9 cellular contexts compared by ENCODE assay signal in the genomic region with DNA sequence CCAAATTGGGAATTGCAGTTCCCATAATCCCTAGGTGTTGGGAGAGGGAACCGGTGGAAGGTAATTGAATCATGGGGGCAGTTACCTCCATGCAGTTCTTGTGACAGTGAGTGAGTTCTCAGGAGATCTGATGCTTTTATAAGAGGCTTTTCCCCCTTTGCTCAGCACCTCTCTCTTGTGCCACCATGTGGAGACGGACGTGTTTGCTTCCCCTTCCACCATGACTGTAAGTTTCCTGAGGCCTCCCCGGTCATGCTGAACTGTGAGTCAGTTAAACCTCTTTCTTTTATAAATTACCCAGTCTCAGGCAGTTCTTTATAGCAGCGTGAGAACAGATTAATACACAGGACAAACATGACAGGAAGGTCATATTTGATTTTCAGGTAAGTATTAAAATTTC. TPM values are rescaled to one million over a fixed set of nuclear protein-coding genes. Genes with fewer than 3 reads are reported as not detected.
DNase-seq lines count a peak whose midpoint lies in the region; ATAC-seq, FAIRE-seq and TF ChIP-seq lines count a peak whose summit lies in the region.
"Had no signal": no experiment of that assay in that cellular context is flagged by ENCODE, and none has a peak within 500 bp of the region (broad histone marks: within the 10 kb centered on the region; RNA-seq: fewer than 3 reads in every experiment).

No MANE protein-coding gene starts in this region.

- no peaks in the 10 kb centered on the region for H4K20me1 ChIP-seq in fibroblast of lung (ENCODE audit: control insufficient read depth, extremely low read depth, insufficient read depth, low read length)

- H3K9ac ChIP-seq in fibroblast of lung (ENCODE audit: insufficient read depth, low read length): no peak overlapping the region

- H3K4me1 ChIP-seq in A549 (no peaks in the 10 kb centered on the region), RWPE2 (ENCODE audit: insufficient read depth, poor library complexity, severe bottlenecking) (peaks cover 13% of the 10 kb centered on the region), fibroblast of lung (ENCODE audit: control insufficient read depth, extremely low read depth, insufficient read depth, low read length) (no peaks in the 10 kb centered on the region)

- peak in 1 of 2 experiments; percentile 36; a peak in 2 of 5 replicates for TF ChIP-seq RAD21 in A549 (conservative IDR thresholded peaks at IDR 0.05 in 1 of 2, IDR thresholded peaks at IDR 0.05 in 1 of 2)

- TF ChIP-seq CTCF in A549 (IDR thresholded peaks at IDR 0.05) (no peak), RWPE2 (IDR thresholded peaks at IDR 0.05; ENCODE audit: poor library complexity, severe bottlenecking) (peak; percentile 32), fibroblast of lung (conservative IDR thresholded peaks at IDR 0.05 in 1 of 2, IDR thresholded peaks at IDR 0.05 in 1 of 2; ENCODE audit: low read depth in 1 of 2, low read length in 2 of 2) (peak in 1 of 2 donors; percentile 40)

- ATAC-seq in A549: peak in 1 of 2 experiments; percentile 54; a peak in 2 of 6 replicates
- no peak for ATAC-seq in RWPE2 (ENCODE audit: low read depth)
- no peak for ATAC-seq in GM19397 (IDR thresholded peaks at IDR 0.05; ENCODE audit: unreplicated experiment)

- H3K27me3 ChIP-seq in RWPE2 (ENCODE audit: insufficient read depth, poor library complexity, severe bottlenecking) (no peaks in the 10 kb centered on the region), fibroblast of lung (ENCODE audit: control insufficient read depth, insufficient read depth, low read length) (no peaks in the 10 kb centered on the region)

- no peak for FAIRE-seq in A549 (lab: Jason Lieb, UNC)
- peak; percentile 81 for FAIRE-seq in GM12891 (lab: Jason Lieb, UNC)
- FAIRE-seq: endometrium had no signal

- no peak for TF ChIP-seq EP300 in A549 (IDR thresholded peaks at IDR 0.05)

- H3K4me2 ChIP-seq in A549 (no peak overlapping the region), fibroblast of lung (ENCODE audit: extremely low read depth, insufficient read depth, low read length) (no peak overlapping the region)

- H3K36me3 ChIP-seq in RWPE2 (ENCODE audit: low read depth) (no peaks in the 10 kb centered on the region), fibroblast of lung (ENCODE audit: control insufficient read depth, insufficient read depth, low read length) (no peaks in the 10 kb centered on the region)

- no peak overlapping the region for H2AFZ ChIP-seq in fibroblast of lung (ENCODE audit: low read length)

- CTCF ChIA-PET in A549 (lab: Yijun Ruan, JAX): interaction anchor here (1.3 kb wide), 1 partner anchor 8 kb away, joined by 3 read pairs; no protein-coding TSS in a partner anchor

- H3K79me2 ChIP-seq in fibroblast of lung (ENCODE audit: control insufficient read depth, insufficient read depth, low read length): no peaks in the 10 kb centered on the region

- POLR2A ChIA-PET in A549 (lab: Yijun Ruan, JAX): no interaction called here

- H3K4me3 ChIP-seq in A549 (no peak overlapping the region), RWPE2 (ENCODE audit: severe bottlenecking) (no peak overlapping the region), fibroblast of lung (replicated peaks in 1 of 4; ENCODE audit: control extremely low read depth in 1 of 4, insufficient read depth in 1 of 4, low read depth in 3 of 4, low read length in 4 of 4) (no peak overlapping the region)

- TF ChIP-seq POLR2A in A549 (IDR thresholded peaks at IDR 0.05; ENCODE audit: low read length) (no peak), GM12891 (IDR thresholded peaks at IDR 0.05; ENCODE audit: low read depth, low read length) (no peak)

- no peaks in the 10 kb centered on the region for H3K9me3 ChIP-seq in A549
- H3K9me3 ChIP-seq in RWPE2 (ENCODE audit: severe bottlenecking): no peaks in the 10 kb centered on the region
- H3K9me3 ChIP-seq in fibroblast of lung (ENCODE audit: control insufficient read depth, insufficient read depth, low read depth, low read length): no peaks in the 10 kb centered on the region

- WGBS in A549 (ENCODE audit: missing lambda C conversion rate): 37% methylated on average over 5 of the region's 5 CpGs

- peak in 1 of 2 experiments; percentile 46 for DNase-seq in A549 (ENCODE audit: low read depth in 1 of 2, low spot score in 1 of 2)
- DNase-seq in GM12891 (ENCODE audit: insufficient read length, low spot score): no peak
- no peak for DNase-seq in RWPE2 (ENCODE audit: low spot score)
- peak; percentile 19 to 35 for DNase-seq in fibroblast of lung (ENCODE audit: low read depth in 2 of 2)
- DNase-seq in GM19238 (ENCODE audit: insufficient read length, low spot score): no peak
- no peak for DNase-seq in NCI-H187 treated with DMSO at 0.1 percent for 48 hours (lab: John Stamatoyannopoulos, UW)
- DNase-seq in central memory CD4-positive, alpha-beta T cell: no peak

- H3K27ac ChIP-seq in A549 (no peak overlapping the region), RWPE2 (ENCODE audit: poor library complexity, severe bottlenecking) (no peak overlapping the region), fibroblast of lung (ENCODE audit: insufficient read depth, low read length) (no peak overlapping the region)

TF ChIP-seq in A549, 52 proteins besides CTCF, POLR2A, EP300 and RAD21:
- no peak for TF ChIP-seq CEBPB (IDR thresholded peaks at IDR 0.05)
- no peak for TF ChIP-seq PHF8 (IDR thresholded peaks at IDR 0.05; ENCODE audit: borderline replicate concordance, low read depth)
- TF ChIP-seq HOXB5 (CRISPR knock-in tag; IDR thresholded peaks at IDR 0.05): no peak
- TF ChIP-seq SMC3 (IDR thresholded peaks at IDR 0.05): peak; percentile 12; the same call in 1 of the 3 replicates

TF ChIP-seq in GM12891, 5 proteins besides CTCF, POLR2A, EP300 and RAD21:
- TF ChIP-seq POLR2AphosphoS5 (IDR thresholded peaks at IDR 0.05; ENCODE audit: low read depth, low read length): no peak

RNA-seq across cellular contexts. Expression of a gene that starts 25.3 kb away (rescaled TPM):
- polyA plus RNA-seq in A549 (2011; rRNA removed) (1.8 and 2.2 TPM in 2 replicates), A549 (2017; fragmentation: RNase III; extraction: RNeasy Plus Mini Kit Qiagen cat#74134 plus additional on column Dnase treatment) (0.94 to 1.3 TPM (median 1.2 TPM) in 3 replicates), fibroblast of lung (6.5 and 13.0 TPM in 2 replicates)
- 0.42 and 0.62 TPM in 2 replicates for polyA plus RNA-seq in A549 (2012; cell fraction: cytosol; rRNA removed)
- polyA plus RNA-seq in A549 (2012; cell fraction: nucleus; rRNA removed): 0.32 and 0.56 TPM in 2 replicates
- polyA minus RNA-seq in A549 (2011; rRNA and poly(A)+ RNA removed): 2.5 and 2.7 TPM in 2 replicates
- polyA plus RNA-seq in GM12891 (2012; ENCODE audit: low read depth, missing spikeins): 0.86 TPM
- total RNA-seq in fibroblast of lung: 20.8 and 26.6 TPM in 2 replicates
- polyA plus RNA-seq in fibroblast of lung (2012): 4.4 and 9.5 TPM in 2 replicates
- 6.9 and 7.4 TPM in 2 replicates for polyA minus RNA-seq in fibroblast of lung (ENCODE audit: low replicate concordance)

Comparison
In these comparisons a context has a peak if more than half of its experiments do, and no peak if none do; other contexts are left out.
1. DNase-seq: peak in fibroblast of lung (2 of 2); none in GM12891 (single experiment), RWPE2 (single experiment), GM19238 (single experiment), NCI-H187 treated with DMSO at 0.1 percent for 48 hours (single experiment) and central memory CD4-positive, alpha-beta T cell (single experiment).